In the genomic region with DNA sequence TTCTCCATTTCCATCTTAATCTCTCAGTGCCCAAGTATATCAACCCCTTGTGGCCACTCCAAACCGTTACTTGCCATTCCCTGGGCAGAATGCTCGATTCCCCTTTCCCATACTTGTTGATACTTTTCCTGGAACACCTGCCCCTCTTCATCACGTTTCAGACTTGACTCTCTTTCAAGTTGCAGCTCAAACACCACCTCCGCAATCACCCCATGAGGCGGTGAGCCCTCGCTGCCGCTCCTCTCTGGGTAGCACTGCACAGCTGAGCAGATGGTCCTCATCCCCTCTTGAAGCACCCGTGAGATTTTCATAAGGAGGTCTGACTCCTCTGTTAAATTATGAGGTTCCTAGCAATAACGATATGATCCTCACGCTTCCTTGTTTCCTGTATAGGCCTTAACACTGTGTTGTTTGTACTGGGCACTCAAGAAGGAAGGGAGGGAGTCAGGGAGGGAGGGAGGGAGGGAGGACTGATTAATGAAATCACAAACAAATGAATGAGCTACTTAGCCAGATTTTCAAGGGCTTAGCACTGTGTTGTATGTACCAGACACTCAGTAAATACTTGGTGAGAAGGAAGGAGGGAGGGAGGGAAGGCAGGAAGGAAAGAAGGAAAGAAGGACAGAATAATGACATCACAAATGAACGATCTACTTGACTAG, we compare ENCODE assay signal across 19 cellular contexts. TPM values are rescaled to one million over a fixed set of nuclear protein-coding genes. Genes with fewer than 3 reads are reported as not detected.
DNase-seq lines count a peak whose midpoint lies in the region; ATAC-seq and TF ChIP-seq lines count a peak whose summit lies in the region.
"Had no signal": no experiment of that assay in that cellular context is flagged by ENCODE, and none has a peak within 500 bp of the region (broad histone marks: within the 10 kb centered on the region; RNA-seq: fewer than 3 reads in every experiment).

No MANE protein-coding gene starts in this region.

- DNase-seq in DMS79 (lab: John Stamatoyannopoulos, UW) (peak; percentile 98), NCI-H524 treated with DMSO at 0.1 percent for 48 hours (lab: John Stamatoyannopoulos, UW) (peak; percentile 97), substantia nigra (lab: John Stamatoyannopoulos, UW) (no peak)
- no peak for DNase-seq in CD8-positive, alpha-beta T cell
- DNase-seq: activated effector memory CD4-positive, alpha-beta T cell treated with anti-CD3 and anti-CD28 coated beads, Interleukin-2, amount 50 U/mL, for 16 hours; adrenal gland; Caco-2; caudate nucleus; heart left ventricle; IMR-90; mesenchymal stem cell; NCI-H226; T-helper 17 cell had no signal

- ATAC-seq in HG03025 (IDR thresholded peaks at IDR 0.05; ENCODE audit: low FRiP score, unreplicated experiment): no peak
- no peak for ATAC-seq in CD8-positive, alpha-beta T cell
- no peak for ATAC-seq in GM19351 (IDR thresholded peaks at IDR 0.05; ENCODE audit: unreplicated experiment)
- ATAC-seq: T-helper 17 cell had no signal

- CTCF ChIA-PET in CD8-positive, alpha-beta T cell (lab: Charles Lee): no interaction called here

- H3K27me3 Mint-ChIP-seq in CD8-positive, alpha-beta T cell (ENCODE audit: low read depth): peaks cover 16% of the 10 kb centered on the region

- H3K36me3 Mint-ChIP-seq in CD8-positive, alpha-beta T cell: no peaks in the 10 kb centered on the region

- H3K36me3 ChIP-seq in mucosa of stomach (ENCODE audit: control insufficient read depth, insufficient read depth, low read length): no peaks in the 10 kb centered on the region
- H3K36me3 ChIP-seq in CD8-positive, alpha-beta T cell (ENCODE audit: insufficient read depth, low read length): no peaks in the 10 kb centered on the region
- H3K36me3 ChIP-seq: adrenal gland had no signal

- H3K4me3 Mint-ChIP-seq in CD8-positive, alpha-beta T cell: no peak overlapping the region
- H3K4me3 Mint-ChIP-seq: neural crest cell, T-helper 17 cell had no signal

- H3K9me3 ChIP-seq in mucosa of stomach (ENCODE audit: control insufficient read depth, low read length): no peaks in the 10 kb centered on the region
- H3K9me3 ChIP-seq in CD8-positive, alpha-beta T cell (ENCODE audit: low read length): no peaks in the 10 kb centered on the region
- H3K9me3 ChIP-seq: adrenal gland, Caco-2, heart left ventricle, SJCRH30 had no signal

- POLR2A ChIA-PET in CD8-positive, alpha-beta T cell (lab: Charles Lee): no interaction called here

- H3K4me1 ChIP-seq in mucosa of stomach (ENCODE audit: control insufficient read depth, insufficient read depth, low read length): peaks cover 84% of the 10 kb centered on the region
- H3K4me1 ChIP-seq in CD8-positive, alpha-beta T cell (ENCODE audit: insufficient read depth, low read length): peaks cover 11% of the 10 kb centered on the region
- H3K4me1 ChIP-seq: SJCRH30 had no signal

- H3K9me3 Mint-ChIP-seq in CD8-positive, alpha-beta T cell: no peaks in the 10 kb centered on the region
- H3K9me3 Mint-ChIP-seq: neural crest cell had no signal

- peak overlapping the region; percentile 74 for H3K9ac ChIP-seq in mucosa of stomach (ENCODE audit: low read length)

- H3K27ac ChIP-seq in 22Rv1 (peak overlapping the region; percentile 55), substantia nigra (ENCODE audit: low read depth, low read length, poor library complexity, severe bottlenecking) (no peak overlapping the region)
- no peak overlapping the region for H3K27ac ChIP-seq in CD8-positive, alpha-beta T cell (ENCODE audit: low read depth, low read length)
- H3K27ac ChIP-seq: adrenal gland, SJCRH30 had no signal

- TF ChIP-seq CTCF in 22Rv1 (IDR thresholded peaks at IDR 0.05): no peak; the same call in 1 of the 2 replicates
- TF ChIP-seq CTCF in CD8-positive, alpha-beta T cell (IDR thresholded peaks at IDR 0.05): no peak

- no peaks in the 10 kb centered on the region for H3K27me3 ChIP-seq in mucosa of stomach (ENCODE audit: control insufficient read depth, insufficient read depth, low read length)
- no peaks in the 10 kb centered on the region for H3K27me3 ChIP-seq in CD8-positive, alpha-beta T cell (ENCODE audit: insufficient read depth, low read length)
- H3K27me3 ChIP-seq: adrenal gland, SJCRH30 had no signal

- no peak overlapping the region for H3K27ac Mint-ChIP-seq in CD8-positive, alpha-beta T cell
- H3K27ac Mint-ChIP-seq: T-helper 17 cell had no signal

- intact Hi-C loops in CD8-positive, alpha-beta T cell (cut with DNase I, micrococcal nuclease): loop anchor here in 1 of 2 experiments (10.0 kb wide), 1 partner anchor 675 kb away; the partner anchor contains the start of gene NUDT3

- peaks cover 10% of the 10 kb centered on the region for H3K4me1 Mint-ChIP-seq in CD8-positive, alpha-beta T cell (ENCODE audit: low read depth)
- H3K4me1 Mint-ChIP-seq: neural crest cell had no signal

- H3K4me3 ChIP-seq in mucosa of stomach (ENCODE audit: low read length): peak overlapping the region; percentile 37
- no peak overlapping the region for H3K4me3 ChIP-seq in CD8-positive, alpha-beta T cell (ENCODE audit: low read depth, low read length)
- H3K4me3 ChIP-seq: adrenal gland, heart left ventricle, SJCRH30 had no signal

RNA-seq across cellular contexts. Expression of gene UQCC2, which starts 8.0 kb away (rescaled TPM):
- 1 to 10 TPM; 6.2 to 6.8 TPM for total RNA-seq in CD8-positive, alpha-beta T cell

RNA-seq across cellular contexts. Expression of gene IP6K3, which starts 27.2 kb away (rescaled TPM):
- total RNA-seq in CD8-positive, alpha-beta T cell: not detected
- total RNA-seq: T-helper 17 cell had no signal

Comparison
In these comparisons a context has a peak if more than half of its experiments do, and no peak if none do; other contexts are left out.
1. DNase-seq: peak in DMS79 (single experiment) and NCI-H524 treated with DMSO at 0.1 percent for 48 hours (single experiment); none in substantia nigra (0 of 49) and CD8-positive, alpha-beta T cell (0 of 7).